9 cellular contexts compared by ENCODE assay signal in genomic region chr7:31051598-31052503, GRCh38. TPM values are rescaled to one million over a fixed set of nuclear protein-coding genes. Genes with fewer than 3 reads are reported as not detected.
A peak's percentile ranks its signal among the peaks of the same experiment; 100 is the strongest.
DNase-seq lines count a peak whose midpoint lies in the region; ATAC-seq, FAIRE-seq and TF ChIP-seq lines count a peak whose summit lies in the region.
"Had no signal": no experiment of that assay in that cellular context is flagged by ENCODE, and none has a peak within 500 bp of the region (broad histone marks: within the 10 kb centered on the region; RNA-seq: fewer than 3 reads in every experiment).

Gene ADCYAP1R1 (plus strand): TSS chr7:31052308. CDS start chr7:31063265, 10,957 bp downstream.

- WGBS in iPS DF 6.9 (ENCODE audit: insufficient coverage, insufficient read length) = no CpG with 5 or more reads among the region's 61 CpGs

- POLR2A ChIA-PET in HEK293 (lab: Yijun Ruan, JAX) = no interaction called here

- no peak for FAIRE-seq in RCC 7860 (lab: Jason Lieb, UNC)

- H3K27ac ChIP-seq in HEK293 (ENCODE audit: extremely low read depth, low read depth, low read length) (no peak within 1 kb of the TSS), VCaP (no peak within 1 kb of the TSS), iPS DF 6.9 (ENCODE audit: low read length) (no peak within 1 kb of the TSS), gastrocnemius medialis (no peak within 1 kb of the TSS)

- in situ Hi-C loops in gastrocnemius medialis (cut with MboI; ENCODE audit: low sequenced_read_pairs in 4 of 4) = no loop called here

- H3K36me3 ChIP-seq in HEK293 (ENCODE audit: control insufficient read depth in 2 of 2, insufficient read depth in 1 of 2, low read length in 2 of 2) = no peaks in the 10 kb centered on the region
- H3K36me3 ChIP-seq in iPS DF 6.9 (ENCODE audit: control insufficient read depth, insufficient read depth, low read length) = no peaks in the 10 kb centered on the region
- H3K36me3 ChIP-seq in gastrocnemius medialis = no peaks in the 10 kb centered on the region

- CTCF ChIA-PET in HEK293 (lab: Yijun Ruan, JAX) = interaction anchor here (0.5 to 1.2 kb wide), 4 partner anchors 21 to 76 kb away, joined by 3 to 4 read pairs (median 3); no protein-coding TSS in a partner anchor

- intact Hi-C loops in gastrocnemius medialis (cut with DNase I; ENCODE audit: low total_unique reads) = loop anchor here (10.0 kb wide), 1 partner anchor 247 kb away; no protein-coding TSS in a partner anchor

- H3K4me1 ChIP-seq in HEK293 (ENCODE audit: control insufficient read depth, insufficient read depth, low read length) (no peaks in the 10 kb centered on the region), iPS DF 6.9 (ENCODE audit: control insufficient read depth, insufficient read depth, low read length) (no peaks in the 10 kb centered on the region; the same call in 1 of the 2 replicates), gastrocnemius medialis (peaks cover 0 to 5% of the 10 kb centered on the region in 2 donors)

- no peak for TF ChIP-seq POLR2A in gastrocnemius medialis (IDR thresholded peaks at IDR 0.05)

- DNase-seq in iPS DF 6.9 (ENCODE audit: low read depth, low spot score) (no peak), gastrocnemius medialis (no peak), RKO (ENCODE audit: low spot score) (no peak), RCC 7860 (ENCODE audit: low spot score) (no peak)
- DNase-seq in activated CD4-positive, CD25-positive, alpha-beta regulatory T cell treated with anti-CD3 and anti-CD28 coated beads, Interleukin-2, amount 50 U/mL, for 72 hours = no peak

- H3K27me3 ChIP-seq in iPS DF 6.9 (ENCODE audit: control insufficient read depth, insufficient read depth, low read length) = peaks cover 9% of the 10 kb centered on the region; the same call in 1 of the 2 replicates
- peaks cover 14 to 22% (median 17%) of the 10 kb centered on the region in 3 donors for H3K27me3 ChIP-seq in gastrocnemius medialis

- TF ChIP-seq CTCF in HEK293 (tag by site-specific recombination; IDR thresholded peaks at IDR 0.05) (no peak), VCaP (conservative IDR thresholded peaks at IDR 0.05) (peak; percentile 39), gastrocnemius medialis (IDR thresholded peaks at IDR 0.05 in 4 of 5, conservative IDR thresholded peaks at IDR 0.05 in 1 of 5) (no peak)

- no peaks in the 10 kb centered on the region for H3K9me3 ChIP-seq in HEK293 (ENCODE audit: control insufficient read depth, insufficient read depth, low read depth, low read length)
- no peaks in the 10 kb centered on the region for H3K9me3 ChIP-seq in iPS DF 6.9 (ENCODE audit: control insufficient read depth, insufficient read depth, low read length)
- H3K9me3 ChIP-seq in gastrocnemius medialis = no peaks in the 10 kb centered on the region

- H3K4me3 ChIP-seq in HEK293 (ENCODE audit: low read depth, low read length) = peak within 1 kb of the TSS; percentile 11
- peak within 1 kb of the TSS; percentile 61 for H3K4me3 ChIP-seq in iPS DF 6.9 (ENCODE audit: low read length)
- H3K4me3 ChIP-seq in gastrocnemius medialis = peak within 1 kb of the TSS; percentile 34 to 54 (median 46)

- peak in 1 of 2 donors; percentile 13 for ATAC-seq in gastrocnemius medialis
- ATAC-seq in HG03432 (IDR thresholded peaks at IDR 0.05; ENCODE audit: unreplicated experiment) = no peak

TF ChIP-seq in HEK293, 187 proteins besides CTCF, POLR2A, EP300 and RAD21:
- TF ChIP-seq GLIS1 (tag by site-specific recombination; IDR thresholded peaks at IDR 0.05) (peak; percentile 32; the same call in 1 of the 2 replicates), GLIS2 (tag by site-specific recombination; IDR thresholded peaks at IDR 0.05) (peak; percentile 15; the same call in 1 of the 2 replicates), ZNF10 (tag by site-specific recombination; IDR thresholded peaks at IDR 0.05) (no peak), KLF7 (tag by site-specific recombination; IDR thresholded peaks at IDR 0.05; ENCODE audit: borderline replicate concordance) (no peak), ZNF76 (tag by site-specific recombination; IDR thresholded peaks at IDR 0.05; ENCODE audit: borderline replicate concordance, low read depth) (no peak), PATZ1 (tag by site-specific recombination; IDR thresholded peaks at IDR 0.05) (peak; percentile 56)

RNA-seq across cellular contexts. Expression of gene ADCYAP1R1, which starts in this region (rescaled TPM):
- total RNA-seq in gastrocnemius medialis = under 1 TPM; 0.05 to 0.33 (median 0.21) TPM
- total RNA-seq: NCI-H460 had no signal

Comparison
In these comparisons a context has a peak if more than half of its experiments do, and no peak if none do; other contexts are left out.
1. H3K4me3 ChIP-seq: peak in every context shown above with its lines; median percentile 61 in iPS DF 6.9; 46 in gastrocnemius medialis; 11 in HEK293.